ENCODE assay signal across 19 cellular contexts in the genomic region with DNA sequence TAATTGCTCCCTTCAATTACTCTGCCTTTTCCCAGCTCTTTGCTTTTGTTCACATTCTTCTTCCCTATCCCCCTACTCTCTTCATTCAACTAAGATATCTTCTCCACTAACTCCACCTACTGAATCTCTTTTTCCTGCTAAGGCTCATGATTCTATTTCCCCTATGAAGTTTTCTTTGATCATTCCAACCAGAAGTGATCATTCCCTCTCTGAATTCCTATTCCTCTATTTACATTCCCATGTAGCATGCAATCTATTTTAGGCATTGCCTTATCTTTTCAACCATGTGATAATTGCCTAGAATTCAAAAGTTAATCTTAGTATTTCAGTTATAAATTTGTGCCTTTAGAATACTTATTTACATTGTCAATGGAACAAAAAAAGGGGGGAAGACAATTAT. TPM values are rescaled to one million over a fixed set of nuclear protein-coding genes. Genes with fewer than 3 reads are reported as not detected.
DNase-seq lines count a peak whose midpoint lies in the region; TF ChIP-seq lines count a peak whose summit lies in the region.
"Had no signal": no experiment of that assay in that cellular context is flagged by ENCODE, and none has a peak within 500 bp of the region (broad histone marks: within the 10 kb centered on the region; RNA-seq: fewer than 3 reads in every experiment).

No MANE protein-coding gene starts in this region.

- no peaks in the 10 kb centered on the region for H3K9me3 Mint-ChIP-seq in activated naive CD4-positive, alpha-beta T cell treated with anti-CD3 and anti-CD28 coated beads for 36 hours
- H3K9me3 Mint-ChIP-seq in CD8-positive, alpha-beta memory T cell: no peaks in the 10 kb centered on the region
- H3K9me3 Mint-ChIP-seq: CD4-positive, alpha-beta T cell had no signal

- CTCF ChIA-PET in activated naive CD4-positive, alpha-beta T cell treated with anti-CD3 and anti-CD28 coated beads for 36 hours (lab: Charles Lee): interaction anchor here (1.3 kb wide), 1 partner anchor 101 kb away, joined by 3 read pairs; no protein-coding TSS in a partner anchor
- CTCF ChIA-PET in CD8-positive, alpha-beta memory T cell (lab: Charles Lee): no interaction called here

- TF ChIP-seq CTCF in osteoblast (IDR thresholded peaks at IDR 0.05; ENCODE audit: extremely low read depth, low read depth, low read length): no peak

- no peak overlapping the region for H3K27ac Mint-ChIP-seq in activated naive CD4-positive, alpha-beta T cell treated with anti-CD3 and anti-CD28 coated beads for 36 hours
- H3K27ac Mint-ChIP-seq in CD8-positive, alpha-beta memory T cell: no peak overlapping the region
- H3K27ac Mint-ChIP-seq: CD4-positive, alpha-beta T cell had no signal

- H3K79me2 ChIP-seq in osteoblast (ENCODE audit: insufficient read depth, low read length): no peaks in the 10 kb centered on the region

- H3K36me3 Mint-ChIP-seq in activated naive CD4-positive, alpha-beta T cell treated with anti-CD3 and anti-CD28 coated beads for 36 hours (ENCODE audit: low read depth): no peaks in the 10 kb centered on the region
- no peaks in the 10 kb centered on the region for H3K36me3 Mint-ChIP-seq in CD8-positive, alpha-beta memory T cell

- no peaks in the 10 kb centered on the region for H3K9me3 ChIP-seq in osteoblast (ENCODE audit: low read depth, low read length)
- H3K9me3 ChIP-seq in CD8-positive, alpha-beta memory T cell (ENCODE audit: low read length): no peaks in the 10 kb centered on the region
- H3K9me3 ChIP-seq: A549 had no signal

- H3K27me3 Mint-ChIP-seq in activated naive CD4-positive, alpha-beta T cell treated with anti-CD3 and anti-CD28 coated beads for 36 hours (ENCODE audit: low read depth): peaks cover 42% of the 10 kb centered on the region
- H3K27me3 Mint-ChIP-seq in CD8-positive, alpha-beta memory T cell: peaks cover 16 to 43% of the 10 kb centered on the region in 2 donors

- no peaks in the 10 kb centered on the region for H3K27me3 ChIP-seq in osteoblast (ENCODE audit: insufficient read depth, low read length)
- H3K27me3 ChIP-seq in CD8-positive, alpha-beta memory T cell (ENCODE audit: insufficient read depth, low read length, poor library complexity, severe bottlenecking): no peaks in the 10 kb centered on the region

- H3K36me3 ChIP-seq in osteoblast (ENCODE audit: insufficient read depth, low read length): no peaks in the 10 kb centered on the region
- H3K36me3 ChIP-seq in CD8-positive, alpha-beta memory T cell (ENCODE audit: insufficient read depth, low read length): no peaks in the 10 kb centered on the region

- H3K27ac ChIP-seq in osteoblast (ENCODE audit: low read depth, low read length): no peak overlapping the region
- no peak overlapping the region for H3K27ac ChIP-seq in CD8-positive, alpha-beta memory T cell (ENCODE audit: low read depth, low read length)
- H3K27ac ChIP-seq: 22Rv1, A549, C4-2B, GM23248, HL-60 had no signal

- H3K4me1 Mint-ChIP-seq in activated naive CD4-positive, alpha-beta T cell treated with anti-CD3 and anti-CD28 coated beads for 36 hours (ENCODE audit: low read depth): no peaks in the 10 kb centered on the region
- no peaks in the 10 kb centered on the region for H3K4me1 Mint-ChIP-seq in CD8-positive, alpha-beta memory T cell

- intact Hi-C loops in activated naive CD4-positive, alpha-beta T cell treated with anti-CD3 and anti-CD28 coated beads for 36 hours (cut with micrococcal nuclease): no loop called here

- H3K4me1 ChIP-seq in osteoblast (ENCODE audit: insufficient read depth, low read length): no peaks in the 10 kb centered on the region
- no peaks in the 10 kb centered on the region for H3K4me1 ChIP-seq in CD8-positive, alpha-beta memory T cell (ENCODE audit: insufficient read depth, low read length)
- H3K4me1 ChIP-seq: A549 had no signal

- H3K4me2 ChIP-seq in osteoblast (ENCODE audit: insufficient read depth, low read length): peak overlapping the region; percentile 24
- H3K4me2 ChIP-seq: A549 had no signal

- no peak overlapping the region for H3K4me3 ChIP-seq in osteoblast (ENCODE audit: insufficient read depth, low read length)
- H3K4me3 ChIP-seq in CD8-positive, alpha-beta memory T cell (ENCODE audit: low read length): no peak overlapping the region
- H3K4me3 ChIP-seq: A549, GM23248, K562 had no signal

- DNase-seq in EH (ENCODE audit: low read depth): peak; percentile 31
- peak; percentile 64 for DNase-seq in NCI-H1417 treated with DMSO at 0.1 percent for 48 hours (lab: John Stamatoyannopoulos, UW)
- peak; percentile 94 for DNase-seq in NCI-H748 treated with DMSO at 0.1 percent for 48 hours (lab: John Stamatoyannopoulos, UW)
- peak; percentile 11 for DNase-seq in osteoblast (ENCODE audit: insufficient read length, low spot score, missing footprints)
- DNase-seq in activated naive CD4-positive, alpha-beta T cell treated with anti-CD3 and anti-CD28 coated beads for 36 hours: no peak
- no peak for DNase-seq in occipital lobe (lab: John Stamatoyannopoulos, UW)
- DNase-seq in CD8-positive, alpha-beta memory T cell: no peak
- DNase-seq: AML-193; CD4-positive, alpha-beta T cell; DMS153; DMS79; GF-D8; GM23248; HCEC 1CT had no signal

- H3K4me3 Mint-ChIP-seq in activated naive CD4-positive, alpha-beta T cell treated with anti-CD3 and anti-CD28 coated beads for 36 hours: no peak overlapping the region
- no peak overlapping the region for H3K4me3 Mint-ChIP-seq in CD8-positive, alpha-beta memory T cell
- H3K4me3 Mint-ChIP-seq: CD4-positive, alpha-beta T cell had no signal

- H4K20me1 ChIP-seq in osteoblast (ENCODE audit: insufficient read depth, low read length): no peaks in the 10 kb centered on the region

- no peak overlapping the region for H2AFZ ChIP-seq in osteoblast (ENCODE audit: low read length)
- H2AFZ ChIP-seq: GM23248 had no signal

- POLR2A ChIA-PET in CD8-positive, alpha-beta memory T cell (lab: Charles Lee): no interaction called here

RNA-seq across cellular contexts. Expression of gene MOXD1, which starts 20.9 kb away (rescaled TPM):
- total RNA-seq in osteoblast (17.1 and 19.5 TPM in 2 replicates), occipital lobe (18.6 TPM)
- total RNA-seq in activated naive CD4-positive, alpha-beta T cell treated with anti-CD3 and anti-CD28 coated beads for 36 hours: not detected
- total RNA-seq in CD8-positive, alpha-beta memory T cell: not detected
- 0.25 TPM for polyA plus RNA-seq in CD8-positive, alpha-beta memory T cell
- total RNA-seq: CD4-positive, alpha-beta T cell; K562 had no signal
- polyA plus RNA-seq: K562 had no signal

Comparison
In these comparisons a context has a peak if more than half of its experiments do, and no peak if none do; other contexts are left out.
1. DNase-seq: peak in EH (single experiment), NCI-H1417 treated with DMSO at 0.1 percent for 48 hours (single experiment), NCI-H748 treated with DMSO at 0.1 percent for 48 hours (single experiment) and osteoblast (single experiment); none in activated naive CD4-positive, alpha-beta T cell treated with anti-CD3 and anti-CD28 coated beads for 36 hours (single experiment), occipital lobe (single experiment) and CD8-positive, alpha-beta memory T cell (0 of 5).
2. RNA of gene MOXD1, which starts 20.9 kb away (total RNA-seq): 17.1 to 19.5 TPM in osteoblast and 18.6 TPM in occipital lobe (single experiment); not detected in CD8-positive, alpha-beta memory T cell and not detected in activated naive CD4-positive, alpha-beta T cell treated with anti-CD3 and anti-CD28 coated beads for 36 hours; every median in the first group is over 10 times any median in the second.